10 cellular contexts compared by ENCODE assay signal in the genomic region with DNA sequence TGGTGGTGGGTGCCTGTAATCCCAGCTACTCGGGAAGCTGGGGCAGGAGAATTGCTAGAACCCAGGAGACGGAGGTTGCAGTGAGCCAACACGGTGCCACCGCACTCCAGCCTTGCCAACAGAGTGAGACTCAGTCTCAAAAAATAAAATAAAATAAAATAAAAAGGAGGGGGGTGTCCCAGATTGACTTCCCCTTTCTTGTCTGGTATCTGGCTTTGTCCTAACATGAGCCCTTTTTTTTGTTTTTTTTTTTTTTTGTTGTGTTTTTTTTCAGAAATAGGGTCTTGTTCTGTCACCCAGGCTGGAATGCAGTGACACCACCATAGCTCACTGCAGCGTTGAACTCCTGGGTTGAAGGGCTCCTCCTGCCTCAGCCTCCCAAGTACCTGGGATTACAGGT. TPM values are rescaled to one million over a fixed set of nuclear protein-coding genes. Genes with fewer than 3 reads are reported as not detected.
"Had no signal": no experiment of that assay in that cellular context is flagged by ENCODE, and none has a peak within 500 bp of the region (broad histone marks: within the 10 kb centered on the region; RNA-seq: fewer than 3 reads in every experiment).

No MANE protein-coding gene starts in this region.

- H2AFZ ChIP-seq: GM23338 had no signal

- H3K27ac ChIP-seq: HL-60 had no signal

- H3K4me3 ChIP-seq: GM23338 had no signal

- FAIRE-seq: H1, H54, HepG2 had no signal

- DNase-seq: H9, HCEC 1CT, KG1 had no signal

- H3K4me2 ChIP-seq: GM23338 had no signal

- ATAC-seq: GM23338, HepG2 had no signal

RNA-seq across cellular contexts. Expression of gene TMEM139, which starts 8.1 kb away (rescaled TPM):
- total RNA-seq: HT1080 had no signal
- polyA plus RNA-seq: IgD-negative memory B cell had no signal

RNA-seq across cellular contexts. Expression of gene CLCN1, which starts 23.0 kb away (rescaled TPM):
- total RNA-seq: HepG2, HT1080 had no signal
- polyA plus RNA-seq: IgD-negative memory B cell had no signal
